In genomic region chr3:119819806-119820205, GRCh38 we compare ENCODE assay signal across 14 cellular contexts. TPM values are rescaled to one million over a fixed set of nuclear protein-coding genes. Genes with fewer than 3 reads are reported as not detected.
"Had no signal": no experiment of that assay in that cellular context is flagged by ENCODE, and none has a peak within 500 bp of the region (broad histone marks: within the 10 kb centered on the region; RNA-seq: fewer than 3 reads in every experiment).

No MANE protein-coding gene starts in this region.

- H3K27ac Mint-ChIP-seq: activated naive CD8-positive, alpha-beta T cell treated with anti-CD3 and anti-CD28 coated beads for 36 hours; naive thymus-derived CD4-positive, alpha-beta T cell had no signal

- H3K27me3 Mint-ChIP-seq: activated naive CD8-positive, alpha-beta T cell treated with anti-CD3 and anti-CD28 coated beads for 36 hours; naive thymus-derived CD4-positive, alpha-beta T cell had no signal

- H3K4me2 ChIP-seq: smooth muscle cell had no signal

- H3K36me3 ChIP-seq: right atrium auricular region had no signal

- H3K27ac ChIP-seq: esophagus squamous epithelium, right atrium auricular region, upper lobe of left lung had no signal

- H3K9me3 Mint-ChIP-seq: activated naive CD8-positive, alpha-beta T cell treated with anti-CD3 and anti-CD28 coated beads for 36 hours; naive thymus-derived CD4-positive, alpha-beta T cell had no signal

- H3K9me3 ChIP-seq: esophagus squamous epithelium, right atrium auricular region, upper lobe of left lung had no signal

- H3K4me3 Mint-ChIP-seq: activated naive CD8-positive, alpha-beta T cell treated with anti-CD3 and anti-CD28 coated beads for 36 hours; naive thymus-derived CD4-positive, alpha-beta T cell had no signal

- H3K36me3 Mint-ChIP-seq: activated naive CD8-positive, alpha-beta T cell treated with anti-CD3 and anti-CD28 coated beads for 36 hours had no signal

- ATAC-seq: naive thymus-derived CD4-positive, alpha-beta T cell had no signal

- H3K4me3 ChIP-seq: esophagus squamous epithelium, right atrium auricular region, smooth muscle cell, upper lobe of left lung had no signal

- H3K4me1 ChIP-seq: esophagus squamous epithelium, right atrium auricular region, upper lobe of left lung had no signal

- H3K4me1 Mint-ChIP-seq: activated naive CD8-positive, alpha-beta T cell treated with anti-CD3 and anti-CD28 coated beads for 36 hours had no signal

- DNase-seq: activated CD4-positive, alpha-beta T cell treated with anti-CD3 and anti-CD28 coated beads for 1 hour; activated CD4-positive, alpha-beta T cell treated with anti-CD3 and anti-CD28 coated beads, Interleukin-2, amount 50 U/mL, for 48 hours; activated gamma-delta T cell; activated naive CD8-positive, alpha-beta T cell treated with anti-CD3 and anti-CD28 coated beads for 36 hours; activated T-cell treated with anti-CD3 and anti-CD28 coated beads, Interleukin-2, amount 50 U/mL, for 48 hours; anterior cingulate cortex; esophagus squamous epithelium; kidney; naive thymus-derived CD4-positive, alpha-beta T cell; stimulated activated CD4-positive, alpha-beta T cell treated with anti-CD3 and anti-CD28 coated beads, Interleukin-1b, Interleukin-23, amount 100 ng/mL, for 48 hours; SW 1271 had no signal

- H3K27me3 ChIP-seq: right atrium auricular region, upper lobe of left lung had no signal

RNA-seq across cellular contexts. Expression of gene NR1I2, which starts 37.9 kb away (rescaled TPM):
- polyA plus RNA-seq: smooth muscle cell had no signal
